ENCODE assay signal across 20 cellular contexts in the genomic region with DNA sequence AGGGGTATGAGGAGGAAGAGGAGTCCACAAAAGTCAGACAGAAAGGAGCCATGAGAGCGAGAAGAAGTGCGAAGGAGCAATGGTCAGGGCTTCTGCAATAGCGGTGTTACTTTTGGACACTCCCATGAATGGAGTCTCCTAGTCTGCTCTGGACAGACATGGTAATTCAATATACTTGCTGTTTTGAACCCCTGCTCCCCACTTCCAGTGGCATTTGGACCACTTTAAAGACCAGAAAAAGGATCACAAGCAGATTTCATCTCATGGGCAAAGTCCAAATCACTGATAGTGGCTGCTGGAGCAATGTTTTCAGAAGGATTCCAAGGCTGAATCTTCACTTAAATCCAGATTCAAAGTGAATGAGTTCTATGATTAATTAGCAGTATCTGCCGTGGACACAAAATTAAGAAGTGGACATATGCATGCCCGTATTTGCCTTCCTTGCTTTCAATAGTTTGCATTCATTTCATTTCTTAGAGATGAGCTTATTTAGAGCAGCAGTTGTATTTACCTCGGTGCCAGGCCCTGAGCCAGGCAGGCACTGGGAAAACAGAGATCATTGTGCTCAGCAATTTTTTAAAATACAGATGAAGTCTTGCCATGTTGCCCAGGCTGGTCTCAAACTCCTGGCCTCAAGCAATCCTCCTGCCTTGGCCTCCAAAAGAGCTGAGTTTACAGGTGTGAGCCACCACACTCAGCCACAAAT.
DNase-seq lines count a peak whose midpoint lies in the region; ATAC-seq, FAIRE-seq and TF ChIP-seq lines count a peak whose summit lies in the region.
"Had no signal": no experiment of that assay in that cellular context is flagged by ENCODE, and none has a peak within 500 bp of the region (broad histone marks: within the 10 kb centered on the region; RNA-seq: fewer than 3 reads in every experiment).

No MANE protein-coding gene starts in this region.

- no peaks in the 10 kb centered on the region for H3K27me3 ChIP-seq in Panc1 (ENCODE audit: control insufficient read depth, insufficient read depth, low read length)
- no peaks in the 10 kb centered on the region for H3K27me3 ChIP-seq in HepG2 (ENCODE audit: control insufficient read depth in 1 of 2, insufficient read depth in 2 of 2, low read length in 2 of 2)
- no peaks in the 10 kb centered on the region for H3K27me3 ChIP-seq in smooth muscle cell (ENCODE audit: low read depth)
- no peaks in the 10 kb centered on the region for H3K27me3 ChIP-seq in CD8-positive, alpha-beta T cell (ENCODE audit: insufficient read depth, low read length)
- H3K27me3 ChIP-seq in CD4-positive, alpha-beta memory T cell (ENCODE audit: insufficient read depth, low read length): no peaks in the 10 kb centered on the region
- H3K27me3 ChIP-seq: SJCRH30 had no signal

- no peaks in the 10 kb centered on the region for H3K27me3 Mint-ChIP-seq in CD8-positive, alpha-beta T cell (ENCODE audit: low read depth)
- H3K27me3 Mint-ChIP-seq in CD4-positive, alpha-beta memory T cell: no peaks in the 10 kb centered on the region
- peaks cover 11% of the 10 kb centered on the region for H3K27me3 Mint-ChIP-seq in stimulated activated naive CD8-positive, alpha-beta T cell treated with anti-CD3 and anti-CD28 coated beads, Interleukin-15, amount 100 ng/mL, for 72 hours

- H3K27ac ChIP-seq in Panc1 (ENCODE audit: low read length) (peak overlapping the region; percentile 24; the same call in 1 of the 2 replicates), HepG2 (ENCODE audit: extremely low read length, insufficient read depth, low read length) (peak overlapping the region; percentile 53), smooth muscle cell (ENCODE audit: low read depth) (peak overlapping the region; percentile 23)
- no peak overlapping the region for H3K27ac ChIP-seq in CD8-positive, alpha-beta T cell (ENCODE audit: low read depth, low read length)
- no peak overlapping the region for H3K27ac ChIP-seq in CD4-positive, alpha-beta memory T cell (ENCODE audit: low read depth, low read length)
- H3K27ac ChIP-seq: C4-2B, PC-9, SJCRH30 had no signal

- H3K4me1 ChIP-seq in Panc1 (ENCODE audit: control insufficient read depth, insufficient read depth, low read length): no peaks in the 10 kb centered on the region; the same call in none of the 2 replicates
- peaks cover 44% of the 10 kb centered on the region for H3K4me1 ChIP-seq in HepG2 (ENCODE audit: insufficient read depth, low read length)
- peaks cover 11% of the 10 kb centered on the region for H3K4me1 ChIP-seq in smooth muscle cell (ENCODE audit: low read depth)
- H3K4me1 ChIP-seq in CD8-positive, alpha-beta T cell (ENCODE audit: insufficient read depth, low read length): peaks cover 50% of the 10 kb centered on the region
- peaks cover 54% of the 10 kb centered on the region for H3K4me1 ChIP-seq in CD4-positive, alpha-beta memory T cell (ENCODE audit: insufficient read depth, low read length)
- H3K4me1 ChIP-seq: SJCRH30 had no signal

- no peak for TF ChIP-seq CTCF in Panc1 (IDR thresholded peaks at IDR 0.05)
- no peak for TF ChIP-seq CTCF in HepG2 (CRISPR knock-in tag; IDR thresholded peaks at IDR 0.05)
- no peak for TF ChIP-seq CTCF in smooth muscle cell (IDR thresholded peaks at IDR 0.05; ENCODE audit: borderline replicate concordance, insufficient read depth, poor library complexity, severe bottlenecking)
- TF ChIP-seq CTCF in CD8-positive, alpha-beta T cell (IDR thresholded peaks at IDR 0.05): no peak

- BruUV-seq in Panc1 (replicated peaks; lab: Mats Ljungman, UMichigan) (no TSS peak), HepG2 (replicated peaks; lab: Mats Ljungman, UMichigan) (no TSS peak)

- POLR2A ChIA-PET in Panc1 (lab: Charles Lee): no interaction called here
- POLR2A ChIA-PET in HepG2 (lab: Yijun Ruan, JAX): interaction anchor here (1.0 to 2.6 kb wide), 4 partner anchors 9 to 417 kb away, joined by 3 to 19 read pairs (median 5); no protein-coding TSS in a partner anchor
- POLR2A ChIA-PET in CD8-positive, alpha-beta T cell (lab: Charles Lee): no interaction called here
- POLR2A ChIA-PET in CD4-positive, alpha-beta memory T cell (lab: Charles Lee; ENCODE audit: partially characterized antibody): interaction anchor here (1.0 to 4.9 kb wide), 3 partner anchors 10 to 24 kb away, joined by 3 to 30 read pairs (median 3); no protein-coding TSS in a partner anchor

- in situ Hi-C loops in G401 (cut with HindIII; ENCODE audit: low sequenced_read_pairs): no loop called here
- in situ Hi-C loops in Panc1 (cut with HindIII; ENCODE audit: low pct_unique_long_range_greater_than_20kb, low sequenced_read_pairs): no loop called here
- in situ Hi-C loops in HepG2 (cut with HindIII; ENCODE audit: extremely low pct_ligation_motif_present, low pct_unique_long_range_greater_than_20kb): no loop called here

- DNase-seq in G401 (ENCODE audit: low spot score): peak; percentile 30
- DNase-seq in Panc1 (ENCODE audit: low read depth, low spot score): no peak
- peak; percentile 68 for DNase-seq in HepG2 (ENCODE audit: low spot score)
- no peak for DNase-seq in smooth muscle cell (lab: John Stamatoyannopoulos, UW; ENCODE audit: unreplicated experiment)
- no peak for DNase-seq in CD8-positive, alpha-beta T cell
- no peak for DNase-seq in OCI-M1 (lab: John Stamatoyannopoulos, UW)
- DNase-seq in CD4-positive, alpha-beta memory T cell: no peak
- DNase-seq in stimulated activated naive CD8-positive, alpha-beta T cell treated with anti-CD3 and anti-CD28 coated beads, Interleukin-15, amount 100 ng/mL, for 72 hours: no peak
- DNase-seq: ACHN, AML-193, DMS153, NCI-H1105 treated with DMSO at 0.1 percent for 48 hours, NCI-H1694 treated with DMSO at 0.1 percent for 48 hours, NCI-H2227 treated with DMSO at 0.1 percent for 48 hours, PC-9, SJCRH30 had no signal

- H3K4me1 Mint-ChIP-seq in CD8-positive, alpha-beta T cell (ENCODE audit: low read depth): peaks cover 57% of the 10 kb centered on the region
- H3K4me1 Mint-ChIP-seq in CD4-positive, alpha-beta memory T cell: peaks cover 37 to 73% (median 49%) of the 10 kb centered on the region in 4 donors
- peaks cover 64% of the 10 kb centered on the region for H3K4me1 Mint-ChIP-seq in stimulated activated naive CD8-positive, alpha-beta T cell treated with anti-CD3 and anti-CD28 coated beads, Interleukin-15, amount 100 ng/mL, for 72 hours

- H3K9me3 ChIP-seq in Panc1 (ENCODE audit: control insufficient read depth, insufficient read depth, low read depth, low read length) (no peaks in the 10 kb centered on the region), HepG2 (ENCODE audit: low read length) (no peaks in the 10 kb centered on the region), smooth muscle cell (replicated peaks; ENCODE audit: low read depth) (no peaks in the 10 kb centered on the region)
- H3K9me3 ChIP-seq in CD8-positive, alpha-beta T cell (ENCODE audit: low read length): no peaks in the 10 kb centered on the region
- no peaks in the 10 kb centered on the region for H3K9me3 ChIP-seq in CD4-positive, alpha-beta memory T cell (ENCODE audit: control insufficient read depth in 1 of 2, low read length in 2 of 2)
- H3K9me3 ChIP-seq: SJCRH30 had no signal

- no peak for TF ChIP-seq POLR2A in HepG2 (IDR thresholded peaks at IDR 0.05; ENCODE audit: insufficient read depth in 1 of 2, low read depth in 2 of 2, low read length in 2 of 2)

- peak; percentile 73 for FAIRE-seq in HepG2 (lab: Jason Lieb, UNC)
- FAIRE-seq: GM12878, GM19239, K562 had no signal

- H3K36me3 Mint-ChIP-seq in CD8-positive, alpha-beta T cell: no peaks in the 10 kb centered on the region
- no peaks in the 10 kb centered on the region for H3K36me3 Mint-ChIP-seq in CD4-positive, alpha-beta memory T cell

- H3K9me3 Mint-ChIP-seq in CD8-positive, alpha-beta T cell: no peaks in the 10 kb centered on the region
- H3K9me3 Mint-ChIP-seq in CD4-positive, alpha-beta memory T cell: peaks cover 0 to 5% (median 0%) of the 10 kb centered on the region in 8 donors
- H3K9me3 Mint-ChIP-seq in stimulated activated naive CD8-positive, alpha-beta T cell treated with anti-CD3 and anti-CD28 coated beads, Interleukin-15, amount 100 ng/mL, for 72 hours: no peaks in the 10 kb centered on the region

- H3F3A ChIP-seq in smooth muscle cell (ENCODE audit: low read depth): peaks cover 10% of the 10 kb centered on the region

- CTCF ChIA-PET in Panc1 (lab: Charles Lee): no interaction called here
- CTCF ChIA-PET in HepG2 (lab: Yijun Ruan, JAX; ENCODE audit: low intra/inter-chr PET ratio, low total read pairs): no interaction called here
- CTCF ChIA-PET in CD8-positive, alpha-beta T cell (lab: Charles Lee): interaction anchor here (0.6 to 1.6 kb wide), 3 partner anchors 9 to 84 kb away, joined by 3 to 7 read pairs (median 3); no protein-coding TSS in a partner anchor
- CTCF ChIA-PET in CD4-positive, alpha-beta memory T cell (lab: Charles Lee; ENCODE audit: partially characterized antibody): interaction anchor here (1.7 kb wide), 1 partner anchor 16 kb away, joined by 5 read pairs; no protein-coding TSS in a partner anchor

- peaks cover 6% of the 10 kb centered on the region; the same call in 1 of the 2 replicates for H4K20me1 ChIP-seq in HepG2 (ENCODE audit: insufficient read depth, low read length)
- H4K20me1 ChIP-seq in smooth muscle cell (ENCODE audit: low read depth): no peaks in the 10 kb centered on the region

- H2AFZ ChIP-seq in HepG2 (ENCODE audit: low read length) (no peak overlapping the region), smooth muscle cell (ENCODE audit: low read depth) (no peak overlapping the region)
- H2AFZ ChIP-seq: PC-9 had no signal

- H3K79me2 ChIP-seq in HepG2 (ENCODE audit: insufficient read depth, low read length): peaks cover 7% of the 10 kb centered on the region
- no peaks in the 10 kb centered on the region for H3K79me2 ChIP-seq in smooth muscle cell (ENCODE audit: low read depth)

- intact Hi-C loops in Panc1 (cut with micrococcal nuclease; ENCODE audit: unreplicated experiment) (no loop called here), HepG2 (cut with micrococcal nuclease; ENCODE audit: unreplicated experiment) (no loop called here)
- intact Hi-C loops in CD8-positive, alpha-beta T cell (cut with DNase I, micrococcal nuclease): no loop called here
- intact Hi-C loops in CD4-positive, alpha-beta memory T cell (cut with micrococcal nuclease): no loop called here

- H3K27ac Mint-ChIP-seq in CD8-positive, alpha-beta T cell: no peak overlapping the region
- peak overlapping the region in 1 of 7 donors; percentile 82 for H3K27ac Mint-ChIP-seq in CD4-positive, alpha-beta memory T cell
- no peak overlapping the region for H3K27ac Mint-ChIP-seq in stimulated activated naive CD8-positive, alpha-beta T cell treated with anti-CD3 and anti-CD28 coated beads, Interleukin-15, amount 100 ng/mL, for 72 hours

- TF ChIP-seq EP300 in HepG2 (IDR thresholded peaks at IDR 0.05; ENCODE audit: low read depth in 2 of 2, low read length in 2 of 2): peak in 1 of 2 experiments; percentile 35; a peak in 1 of 4 replicates
- no peak for TF ChIP-seq EP300 in HepG2 (CRISPR knock-in tag; IDR thresholded peaks at IDR 0.05; ENCODE audit: borderline replicate concordance)

- H3K4me3 Mint-ChIP-seq in CD8-positive, alpha-beta T cell: no peak overlapping the region
- H3K4me3 Mint-ChIP-seq in CD4-positive, alpha-beta memory T cell: peak overlapping the region in 1 of 8 donors; percentile 48
- no peak overlapping the region for H3K4me3 Mint-ChIP-seq in stimulated activated naive CD8-positive, alpha-beta T cell treated with anti-CD3 and anti-CD28 coated beads, Interleukin-15, amount 100 ng/mL, for 72 hours

- H3K36me3 ChIP-seq in Panc1 (ENCODE audit: control insufficient read depth, insufficient read depth, low read length) (no peaks in the 10 kb centered on the region), HepG2 (replicated peaks in 1 of 2; ENCODE audit: control insufficient read depth in 1 of 2, insufficient read depth in 2 of 2, low read length in 2 of 2) (0 out of 5 replicates have a peak, but pooled peaks cover 0 to 1% of the 10 kb centered on the region in 2 experiments), smooth muscle cell (ENCODE audit: low read depth) (no peaks in the 10 kb centered on the region)
- no peaks in the 10 kb centered on the region for H3K36me3 ChIP-seq in CD8-positive, alpha-beta T cell (ENCODE audit: insufficient read depth, low read length)
- H3K36me3 ChIP-seq in CD4-positive, alpha-beta memory T cell (ENCODE audit: insufficient read depth, low read length): no peaks in the 10 kb centered on the region
- H3K36me3 ChIP-seq: SJCRH30 had no signal

- no peak for TF ChIP-seq RAD21 in HepG2 (CRISPR knock-in tag; IDR thresholded peaks at IDR 0.05)

- H3K4me2 ChIP-seq in HepG2 (ENCODE audit: low read depth, low read length) (peak overlapping the region; percentile 43), smooth muscle cell (no peak overlapping the region)
- H3K4me2 ChIP-seq: PC-9 had no signal

- H3K4me3 ChIP-seq in Panc1 (ENCODE audit: low read depth in 2 of 2, low read length in 2 of 2) (no peak overlapping the region), HepG2 (replicated peaks in 1 of 3; ENCODE audit: insufficient read depth in 1 of 3, low read depth in 2 of 3, low read length in 3 of 3) (no peak overlapping the region), smooth muscle cell (no peak overlapping the region)
- no peak overlapping the region for H3K4me3 ChIP-seq in CD8-positive, alpha-beta T cell (ENCODE audit: low read depth, low read length)
- no peak overlapping the region for H3K4me3 ChIP-seq in CD4-positive, alpha-beta memory T cell (ENCODE audit: low read length in 2 of 2)
- H3K4me3 ChIP-seq: GM12878, K562, PC-9, SJCRH30 had no signal

- ATAC-seq in Panc1 (no peak), HepG2 (peak; percentile 70)
- no peak for ATAC-seq in CD8-positive, alpha-beta T cell
- ATAC-seq in stimulated activated naive CD8-positive, alpha-beta T cell treated with anti-CD3 and anti-CD28 coated beads, Interleukin-15, amount 100 ng/mL, for 72 hours: no peak
- ATAC-seq: GM12878, K562 had no signal

- WGBS in HepG2 (ENCODE audit: low lambda C conversion rate): 19% methylated on average over 6 of the region's 6 CpGs
- WGBS in smooth muscle cell (ENCODE audit: low lambda C conversion rate): 85% methylated on average over 6 of the region's 6 CpGs

- H3K9ac ChIP-seq in HepG2 (ENCODE audit: insufficient read depth, low read depth, low read length) (no peak overlapping the region), smooth muscle cell (ENCODE audit: low read depth) (no peak overlapping the region)

Comparison
In these comparisons a context has a peak if more than half of its experiments do, and no peak if none do; other contexts are left out.
1. DNase-seq: peak in G401 (single experiment) and HepG2 (single experiment); none in Panc1 (single experiment), smooth muscle cell (single experiment), CD8-positive, alpha-beta T cell (0 of 7), OCI-M1 (single experiment), CD4-positive, alpha-beta memory T cell (0 of 5) and stimulated activated naive CD8-positive, alpha-beta T cell treated with anti-CD3 and anti-CD28 coated beads, Interleukin-15, amount 100 ng/mL, for 72 hours (0 of 2).
2. H3K27ac ChIP-seq: peak in Panc1 (single experiment), HepG2 (single experiment) and smooth muscle cell (single experiment); none in CD8-positive, alpha-beta T cell (single experiment) and CD4-positive, alpha-beta memory T cell (single experiment).
3. CTCF ChIA-PET loops: an anchor here in CD8-positive, alpha-beta T cell (0.6 to 1.6 kb wide) and CD4-positive, alpha-beta memory T cell (1.7 kb wide); none called in Panc1 and HepG2.
4. POLR2A ChIA-PET loops: an anchor here in HepG2 (1.0 to 2.6 kb wide) and CD4-positive, alpha-beta memory T cell (1.0 to 4.9 kb wide); none called in Panc1 and CD8-positive, alpha-beta T cell.